1 cellular context compared by ENCODE assay signal in the genomic region with DNA sequence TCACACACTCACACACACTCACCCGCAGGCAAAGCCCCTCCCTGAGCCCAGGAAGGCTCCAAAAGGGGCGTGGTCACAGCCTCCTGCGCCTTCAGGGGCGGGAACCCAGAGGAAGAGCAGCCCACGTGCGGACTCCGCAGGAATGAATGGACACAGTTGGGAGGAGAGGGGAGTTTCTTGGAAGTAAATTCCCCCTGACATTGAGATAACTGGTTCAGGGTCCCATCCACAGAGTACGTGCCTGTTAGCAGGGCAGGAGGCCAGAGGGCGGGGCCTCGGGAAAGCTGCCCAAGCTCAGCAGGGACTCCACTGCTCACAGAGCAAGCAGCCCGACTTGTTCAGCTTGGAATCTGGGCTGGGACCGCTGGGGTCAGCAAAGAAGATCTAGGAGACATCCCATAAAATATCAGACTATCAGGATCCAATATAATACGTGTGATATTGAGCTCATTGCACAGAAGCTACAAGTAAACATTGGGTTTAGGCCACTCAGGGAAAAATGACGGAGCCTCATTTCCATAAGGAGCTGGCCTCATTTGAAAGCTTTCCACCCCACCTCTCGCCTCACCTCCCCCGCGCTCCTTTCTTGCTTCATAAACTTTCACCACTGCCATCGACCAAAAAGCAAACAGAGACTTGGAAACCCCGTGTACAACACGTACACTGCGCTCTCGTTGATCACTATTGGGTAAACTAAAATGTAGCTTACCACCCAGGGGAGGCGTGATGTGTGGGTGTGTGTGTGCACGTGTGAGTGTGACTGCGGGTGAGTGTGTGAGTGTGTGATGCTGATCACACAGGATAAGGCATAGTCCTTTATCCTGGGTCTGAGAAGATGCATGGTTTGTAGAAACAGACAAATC.
TF ChIP-seq lines count a peak whose summit lies in the region.

No MANE protein-coding gene starts in this region.

TF ChIP-seq in HepG2, 621 proteins besides CTCF, POLR2A, EP300 and RAD21 (continued from another document and continues in another):
- peak; percentile 84 for TF ChIP-seq PAXIP1 (CRISPR knock-in tag; conservative IDR thresholded peaks at IDR 0.05)
- TF ChIP-seq, protein P1, sequence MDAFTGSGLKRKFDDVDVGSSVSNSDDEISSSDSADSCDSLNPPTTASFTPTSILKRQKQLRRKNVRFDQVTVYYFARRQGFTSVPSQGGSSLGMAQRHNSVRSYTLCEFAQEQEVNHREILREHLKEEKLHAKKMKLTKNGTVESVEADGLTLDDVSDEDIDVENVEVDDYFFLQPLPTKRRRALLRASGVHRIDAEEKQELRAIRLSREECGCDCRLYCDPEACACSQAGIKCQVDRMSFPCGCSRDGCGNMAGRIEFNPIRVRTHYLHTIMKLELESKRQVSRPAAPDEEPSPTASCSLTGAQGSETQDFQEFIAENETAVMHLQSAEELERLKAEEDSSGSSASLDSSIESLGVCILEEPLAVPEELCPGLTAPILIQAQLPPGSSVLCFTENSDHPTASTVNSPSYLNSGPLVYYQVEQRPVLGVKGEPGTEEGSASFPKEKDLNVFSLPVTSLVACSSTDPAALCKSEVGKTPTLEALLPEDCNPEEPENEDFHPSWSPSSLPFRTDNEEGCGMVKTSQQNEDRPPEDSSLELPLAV (CRISPR knock-in tag; conservative IDR thresholded peaks at IDR 0.05; ENCODE audit: low read depth) = no peak
- TF ChIP-seq, protein P2, sequence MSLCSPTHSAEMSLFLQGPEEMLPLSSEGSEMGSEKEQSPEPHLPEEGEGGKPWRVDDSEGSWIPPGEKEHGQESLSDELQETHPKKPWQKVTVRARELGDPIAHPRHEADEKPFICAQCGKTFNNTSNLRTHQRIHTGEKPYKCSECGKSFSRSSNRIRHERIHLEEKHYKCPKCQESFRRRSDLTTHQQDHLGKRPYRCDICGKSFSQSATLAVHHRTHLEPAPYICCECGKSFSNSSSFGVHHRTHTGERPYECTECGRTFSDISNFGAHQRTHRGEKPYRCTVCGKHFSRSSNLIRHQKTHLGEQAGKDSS (CRISPR knock-in tag; IDR thresholded peaks at IDR 0.05; ENCODE audit: borderline replicate concordance, low read depth) = no peak
- no peak for TF ChIP-seq IKZF1 (IDR thresholded peaks at IDR 0.05)
- peak; percentile 61; the same call in 1 of the 2 replicates for TF ChIP-seq ESRRA (CRISPR knock-in tag; IDR thresholded peaks at IDR 0.05; ENCODE audit: low read depth)
- no peak for TF ChIP-seq ZNF562 (CRISPR knock-in tag; IDR thresholded peaks at IDR 0.05; ENCODE audit: borderline replicate concordance)
- TF ChIP-seq ZNF501 (CRISPR knock-in tag; IDR thresholded peaks at IDR 0.05) = peak; percentile 70; the same call in 1 of the 2 replicates
- no peak for TF ChIP-seq ZNF256 (CRISPR knock-in tag; conservative IDR thresholded peaks at IDR 0.05)
- no peak for TF ChIP-seq HOXD1 (CRISPR knock-in tag; IDR thresholded peaks at IDR 0.05)
- TF ChIP-seq, protein P3, sequence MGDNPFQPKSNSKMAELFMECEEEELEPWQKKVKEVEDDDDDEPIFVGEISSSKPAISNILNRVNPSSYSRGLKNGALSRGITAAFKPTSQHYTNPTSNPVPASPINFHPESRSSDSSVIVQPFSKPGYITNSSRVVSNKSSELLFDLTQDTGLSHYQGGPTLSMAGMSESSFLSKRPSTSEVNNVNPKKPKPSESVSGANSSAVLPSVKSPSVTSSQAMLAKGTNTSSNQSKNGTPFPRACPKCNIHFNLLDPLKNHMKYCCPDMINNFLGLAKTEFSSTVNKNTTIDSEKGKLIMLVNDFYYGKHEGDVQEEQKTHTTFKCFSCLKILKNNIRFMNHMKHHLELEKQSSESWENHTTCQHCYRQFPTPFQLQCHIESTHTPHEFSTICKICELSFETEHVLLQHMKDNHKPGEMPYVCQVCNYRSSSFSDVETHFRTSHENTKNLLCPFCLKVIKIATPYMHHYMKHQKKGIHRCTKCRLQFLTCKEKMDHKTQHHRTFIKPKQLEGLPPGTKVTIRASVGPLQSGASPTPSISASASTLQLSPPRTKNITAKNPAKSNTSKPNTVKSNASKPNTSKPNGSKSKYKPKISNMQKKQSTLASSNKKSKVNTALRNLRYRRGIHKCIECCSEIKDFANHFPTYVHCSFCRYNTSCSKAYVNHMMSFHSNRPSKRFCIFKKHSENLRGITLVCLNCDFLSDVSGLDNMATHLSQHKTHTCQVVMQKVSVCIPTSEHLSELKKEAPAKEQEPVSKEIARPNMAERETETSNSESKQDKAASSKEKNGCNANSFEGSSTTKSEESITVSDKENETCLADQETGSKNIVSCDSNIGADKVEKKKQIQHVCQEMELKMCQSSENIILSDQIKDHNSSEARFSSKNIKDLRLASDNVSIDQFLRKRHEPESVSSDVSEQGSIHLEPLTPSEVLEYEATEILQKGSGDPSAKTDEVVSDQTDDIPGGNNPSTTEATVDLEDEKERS (CRISPR knock-in tag; IDR thresholded peaks at IDR 0.05) = 0 out of 2 replicates have a peak, but pooled peaks have one; percentile 55
- TF ChIP-seq KLF6 (CRISPR knock-in tag; IDR thresholded peaks at IDR 0.05) = no peak
- TF ChIP-seq ELF1 (CRISPR knock-in tag; IDR thresholded peaks at IDR 0.05) = no peak
- no peak for TF ChIP-seq PHF5A (CRISPR knock-in tag; IDR thresholded peaks at IDR 0.05; ENCODE audit: low read depth, unreplicated experiment)
- TF ChIP-seq EHMT2 (IDR thresholded peaks at IDR 0.05; ENCODE audit: borderline replicate concordance, low read depth, low read length) = no peak
- TF ChIP-seq MAX (IDR thresholded peaks at IDR 0.05) = peak; percentile 87
- TF ChIP-seq PATZ1 (CRISPR knock-in tag; IDR thresholded peaks at IDR 0.05) = no peak
- TF ChIP-seq, protein P4, sequence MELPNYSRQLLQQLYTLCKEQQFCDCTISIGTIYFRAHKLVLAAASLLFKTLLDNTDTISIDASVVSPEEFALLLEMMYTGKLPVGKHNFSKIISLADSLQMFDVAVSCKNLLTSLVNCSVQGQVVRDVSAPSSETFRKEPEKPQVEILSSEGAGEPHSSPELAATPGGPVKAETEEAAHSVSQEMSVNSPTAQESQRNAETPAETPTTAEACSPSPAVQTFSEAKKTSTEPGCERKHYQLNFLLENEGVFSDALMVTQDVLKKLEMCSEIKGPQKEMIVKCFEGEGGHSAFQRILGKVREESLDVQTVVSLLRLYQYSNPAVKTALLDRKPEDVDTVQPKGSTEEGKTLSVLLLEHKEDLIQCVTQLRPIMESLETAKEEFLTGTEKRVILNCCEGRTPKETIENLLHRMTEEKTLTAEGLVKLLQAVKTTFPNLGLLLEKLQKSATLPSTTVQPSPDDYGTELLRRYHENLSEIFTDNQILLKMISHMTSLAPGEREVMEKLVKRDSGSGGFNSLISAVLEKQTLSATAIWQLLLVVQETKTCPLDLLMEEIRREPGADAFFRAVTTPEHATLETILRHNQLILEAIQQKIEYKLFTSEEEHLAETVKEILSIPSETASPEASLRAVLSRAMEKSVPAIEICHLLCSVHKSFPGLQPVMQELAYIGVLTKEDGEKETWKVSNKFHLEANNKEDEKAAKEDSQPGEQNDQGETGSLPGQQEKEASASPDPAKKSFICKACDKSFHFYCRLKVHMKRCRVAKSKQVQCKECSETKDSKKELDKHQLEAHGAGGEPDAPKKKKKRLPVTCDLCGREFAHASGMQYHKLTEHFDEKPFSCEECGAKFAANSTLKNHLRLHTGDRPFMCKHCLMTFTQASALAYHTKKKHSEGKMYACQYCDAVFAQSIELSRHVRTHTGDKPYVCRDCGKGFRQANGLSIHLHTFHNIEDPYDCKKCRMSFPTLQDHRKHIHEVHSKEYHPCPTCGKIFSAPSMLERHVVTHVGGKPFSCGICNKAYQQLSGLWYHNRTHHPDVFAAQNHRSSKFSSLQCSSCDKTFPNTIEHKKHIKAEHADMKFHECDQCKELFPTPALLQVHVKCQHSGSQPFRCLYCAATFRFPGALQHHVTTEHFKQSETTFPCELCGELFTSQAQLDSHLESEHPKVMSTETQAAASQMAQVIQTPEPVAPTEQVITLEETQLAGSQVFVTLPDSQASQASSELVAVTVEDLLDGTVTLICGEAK (IDR thresholded peaks at IDR 0.05) = no peak
- TF ChIP-seq, protein P4 (CRISPR knock-in tag; IDR thresholded peaks at IDR 0.05) = peak; percentile 55
- peak; percentile 89; the same call in 1 of the 2 replicates for TF ChIP-seq ZHX1 (CRISPR knock-in tag; IDR thresholded peaks at IDR 0.05; ENCODE audit: low read depth)
- TF ChIP-seq PREB (CRISPR knock-in tag; IDR thresholded peaks at IDR 0.05) = no peak
- TF ChIP-seq STAG1 (CRISPR knock-in tag; IDR thresholded peaks at IDR 0.05) = no peak
